In the genomic region with DNA sequence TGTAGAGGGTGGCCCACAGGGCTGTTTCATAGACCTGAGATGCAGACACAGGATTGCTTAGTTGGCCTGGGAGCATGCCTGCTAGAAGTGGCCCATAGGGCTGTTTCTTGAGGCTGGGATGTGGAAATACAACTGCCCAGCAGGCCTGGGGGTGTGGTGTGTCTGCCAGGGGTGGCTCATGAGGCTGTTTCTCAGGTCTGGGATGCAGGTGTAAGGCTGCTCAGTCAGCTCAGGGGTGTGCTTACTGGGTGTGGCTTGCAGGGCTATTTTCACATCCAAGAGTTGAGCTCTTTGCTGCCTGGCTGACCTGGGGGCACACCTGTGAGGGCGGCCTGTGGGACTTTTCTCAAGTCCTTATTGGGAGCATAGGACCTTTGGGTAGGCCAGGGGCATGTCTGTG, we compare ENCODE assay signal across 31 cellular contexts.
"Had no signal": no experiment of that assay in that cellular context is flagged by ENCODE, and none has a peak within 500 bp of the region (broad histone marks: within the 10 kb centered on the region; RNA-seq: fewer than 3 reads in every experiment).

No MANE protein-coding gene starts in this region.

- H2AFZ ChIP-seq: hepatocyte had no signal

- H3K4me3 ChIP-seq: adrenal gland, gastroesophageal sphincter, hepatocyte, pancreas, prostate gland, skin epidermis, thyroid gland had no signal

- H3K9me3 ChIP-seq: pancreas, prostate gland, thyroid gland had no signal

- DNase-seq: activated CD4-positive, alpha-beta T cell treated with anti-CD3 and anti-CD28 coated beads for 48 hours; activated CD4-positive, alpha-beta T cell treated with anti-CD3 and anti-CD28 coated beads, Interleukin-2, amount 50 U/mL, for 48 hours; activated CD8-positive, alpha-beta memory T cell treated with anti-CD3 and anti-CD28 coated beads for 24 hours; activated effector memory CD4-positive, alpha-beta T cell treated with anti-CD3 and anti-CD28 coated beads, Interleukin-2, amount 50 U/mL, for 16 hours; activated naive CD4-positive, alpha-beta T cell treated with anti-CD3 and anti-CD28 coated beads for 36 hours; activated naive CD8-positive, alpha-beta T cell treated with anti-CD3 and anti-CD28 coated beads for 36 hours; adrenal gland; aorta; left colon; midbrain; naive thymus-derived CD4-positive, alpha-beta T cell; nucleus accumbens; retina; stimulated activated CD4-positive, alpha-beta T cell treated with anti-CD3 and anti-CD28 coated beads, Interleukin-4, amount 100 ng/mL, for 4 hours; stimulated activated CD8-positive, alpha-beta memory T cell treated with anti-CD3 and anti-CD28 coated beads, Interleukin-4, amount 100 ng/mL, for 48 hours; stimulated activated naive CD8-positive, alpha-beta T cell treated with anti-CD3 and anti-CD28 coated beads, Interleukin-15, amount 100 ng/mL, for 72 hours; substantia nigra; T-helper 1 cell; thyroid gland had no signal

- H3K27me3 ChIP-seq: adrenal gland, gastroesophageal sphincter, hepatocyte, pancreas, thyroid gland had no signal

- H3K36me3 ChIP-seq: adrenal gland, gastroesophageal sphincter, pancreas, prostate gland, thyroid gland had no signal

- H3K4me1 Mint-ChIP-seq: activated naive CD8-positive, alpha-beta T cell treated with anti-CD3 and anti-CD28 coated beads for 36 hours; stimulated activated memory B cell treated with anti-CD40 and anti-IgM and Interleukin-4, amounts not matched to agents 10 μg/mL and 1 μg/mL and 100 μg/mL, for 72 hours; stimulated activated naive CD8-positive, alpha-beta T cell treated with anti-CD3 and anti-CD28 coated beads, Interleukin-15, amount 100 ng/mL, for 72 hours had no signal

- FAIRE-seq: endothelial cell of umbilical vein, keratinocyte, pancreas had no signal

- H3K27me3 Mint-ChIP-seq: activated naive CD8-positive, alpha-beta T cell treated with anti-CD3 and anti-CD28 coated beads for 36 hours; brain; naive thymus-derived CD4-positive, alpha-beta T cell; stimulated activated naive CD8-positive, alpha-beta T cell treated with anti-CD3 and anti-CD28 coated beads, Interleukin-15, amount 100 ng/mL, for 72 hours had no signal

- H3K4me2 ChIP-seq: hepatocyte had no signal

- H3K27ac ChIP-seq: adrenal gland, gastroesophageal sphincter, pancreas, prostate gland, skin epidermis, thyroid gland, VCaP had no signal

- H3K27ac Mint-ChIP-seq: activated naive CD4-positive, alpha-beta T cell treated with anti-CD3 and anti-CD28 coated beads for 36 hours; activated naive CD8-positive, alpha-beta T cell treated with anti-CD3 and anti-CD28 coated beads for 36 hours; activated T-helper 1 cell treated with anti-CD3 and anti-CD28 coated beads, Interleukin-12 subunit alpha, Interleukin-12 subunit beta, Interleukin-2, Interleukin-4 antibody, amounts not matched to agents 30 ng/mL and 10 ng/mL and 1 ng/mL, durations not matched to agents 14 hours and 24 hours and 36 hours; brain; naive thymus-derived CD4-positive, alpha-beta T cell; stimulated activated memory B cell treated with anti-CD40 and anti-IgM and Interleukin-4, amounts not matched to agents 10 μg/mL and 1 μg/mL and 100 μg/mL, for 72 hours; T-helper 2 cell treated with Interferon-gamma antibody and Interleukin-4, amounts not matched to agents 5 μg/mL and 100 μg/mL, for 36 hours had no signal

- H3K79me2 ChIP-seq: hepatocyte had no signal

- H3K4me3 Mint-ChIP-seq: activated naive CD4-positive, alpha-beta T cell treated with anti-CD3 and anti-CD28 coated beads for 36 hours; activated naive CD8-positive, alpha-beta T cell treated with anti-CD3 and anti-CD28 coated beads for 36 hours; activated T-helper 1 cell treated with anti-CD3 and anti-CD28 coated beads, Interleukin-12 subunit alpha, Interleukin-12 subunit beta, Interleukin-2, Interleukin-4 antibody, amounts not matched to agents 30 ng/mL and 10 ng/mL and 1 ng/mL, durations not matched to agents 14 hours and 24 hours and 36 hours; brain; naive thymus-derived CD4-positive, alpha-beta T cell; stimulated activated memory B cell treated with anti-CD40 and anti-IgM and Interleukin-4, amounts not matched to agents 10 μg/mL and 1 μg/mL and 100 μg/mL, for 72 hours; stimulated activated naive CD8-positive, alpha-beta T cell treated with anti-CD3 and anti-CD28 coated beads, Interleukin-15, amount 100 ng/mL, for 72 hours; T-helper 2 cell treated with Interferon-gamma antibody and Interleukin-4, amounts not matched to agents 5 μg/mL and 100 μg/mL, for 36 hours had no signal

- H3K4me1 ChIP-seq: adrenal gland, gastroesophageal sphincter, pancreas, prostate gland had no signal
